In genomic region chr11:44978961-44979331, GRCh38 we compare ENCODE assay signal across 9 cellular contexts. TPM values are rescaled to one million over a fixed set of nuclear protein-coding genes. Genes with fewer than 3 reads are reported as not detected.
DNase-seq lines count a peak whose midpoint lies in the region; ATAC-seq and TF ChIP-seq lines count a peak whose summit lies in the region.
"Had no signal": no experiment of that assay in that cellular context is flagged by ENCODE, and none has a peak within 500 bp of the region (broad histone marks: within the 10 kb centered on the region; RNA-seq: fewer than 3 reads in every experiment).

No MANE protein-coding gene starts in this region.

- H3K4me1 ChIP-seq in NT2/D1 (ENCODE audit: insufficient read depth, insufficient read length) (peaks cover 45% of the 10 kb centered on the region), upper lobe of left lung (peaks cover 39 to 45% (median 42%) of the 10 kb centered on the region in 4 donors)

- no peaks in the 10 kb centered on the region for H3K36me3 ChIP-seq in NT2/D1 (ENCODE audit: insufficient read depth, insufficient read length, low read length)
- no peaks in the 10 kb centered on the region for H3K36me3 ChIP-seq in upper lobe of left lung

- peak overlapping the region; percentile 34 for H3K9ac ChIP-seq in NT2/D1 (ENCODE audit: insufficient read length, low read depth)

- DNase-seq in SIG-M5 treated with dmso at 0.1 percent for 504 hours (lab: John Stamatoyannopoulos, UW; ENCODE audit: unreplicated experiment), result peak; percentile 36
- no peak for DNase-seq in SIG-M5 (lab: John Stamatoyannopoulos, UW)
- no peak for DNase-seq in NT2/D1 (ENCODE audit: low read depth, low spot score)
- DNase-seq in kidney tubule cell (ENCODE audit: low spot score), result peak; percentile 59
- peak in 1 of 2 donors; percentile 59 for DNase-seq in upper lobe of left lung
- DNase-seq in T-helper 1 cell, result no peak
- no peak for DNase-seq in medulla oblongata (ENCODE audit: extremely low spot score)

- peak; percentile 32 to 50 for ATAC-seq in upper lobe of left lung (ENCODE audit: low FRiP score in 2 of 2)
- ATAC-seq in HG03135 (IDR thresholded peaks at IDR 0.05; ENCODE audit: unreplicated experiment), result no peak
- ATAC-seq: Right ventricle myocardium inferior had no signal

- peak in 1 of 4 donors; percentile 40 for TF ChIP-seq POLR2A in upper lobe of left lung (IDR thresholded peaks at IDR 0.05)

- TF ChIP-seq CTCF in upper lobe of left lung (IDR thresholded peaks at IDR 0.05), result no peak

- H3K4me3 ChIP-seq in NT2/D1 (ENCODE audit: insufficient read length, low read depth), result no peak overlapping the region
- no peak overlapping the region for H3K4me3 ChIP-seq in upper lobe of left lung

- H3K27me3 ChIP-seq in NT2/D1 (ENCODE audit: insufficient read depth, insufficient read length) (no peaks in the 10 kb centered on the region), upper lobe of left lung (no peaks in the 10 kb centered on the region)

- H3K27ac ChIP-seq in upper lobe of left lung, result peak overlapping the region; percentile 58 to 85 (median 68)

- H3K9me3 ChIP-seq in NT2/D1 (ENCODE audit: insufficient read depth, low read length) (no peaks in the 10 kb centered on the region), upper lobe of left lung (no peaks in the 10 kb centered on the region)

- 73 to 86% methylated on average over 1 of the region's 1 CpG for WGBS in upper lobe of left lung, 2 donors

- TF ChIP-seq EP300 in upper lobe of left lung (IDR thresholded peaks at IDR 0.05), result no peak

RNA-seq across cellular contexts. Expression of gene TP53I11, which starts 28.3 kb away (rescaled TPM):
- total RNA-seq in upper lobe of left lung, result 100 to 1,000 TPM in 3 of 6 donors, 10 to 100 TPM in 3; 55.3 to 127 (median 101) TPM

Comparison
In these comparisons a context has a peak if more than half of its experiments do, and no peak if none do; other contexts are left out.
1. DNase-seq: peak in SIG-M5 treated with dmso at 0.1 percent for 504 hours (single experiment) and kidney tubule cell (single experiment); none in SIG-M5 (single experiment), NT2/D1 (single experiment), T-helper 1 cell (0 of 5) and medulla oblongata (single experiment).